In genomic region chr5:14261237-14261636, GRCh38 we compare ENCODE assay signal across 11 cellular contexts.
DNase-seq lines count a peak whose midpoint lies in the region; ATAC-seq, FAIRE-seq and TF ChIP-seq lines count a peak whose summit lies in the region.
"Had no signal": no experiment of that assay in that cellular context is flagged by ENCODE, and none has a peak within 500 bp of the region (broad histone marks: within the 10 kb centered on the region; RNA-seq: fewer than 3 reads in every experiment).

No MANE protein-coding gene starts in this region.

- no peak overlapping the region for H3K4me3 Mint-ChIP-seq in activated B cell treated with CpG ODN at 0.5 μM for 24 hours
- no peak overlapping the region for H3K4me3 Mint-ChIP-seq in nephron progenitor cell
- H3K4me3 Mint-ChIP-seq: activated naive CD4-positive, alpha-beta T cell treated with anti-CD3 and anti-CD28 coated beads, Interleukin-2, amount 10 ng/mL, durations not matched to agents 7 days and 5 days had no signal

- H3K27ac Mint-ChIP-seq in activated B cell treated with CpG ODN at 0.5 μM for 24 hours (peak overlapping the region; percentile 50), nephron progenitor cell (peak overlapping the region; percentile 91)
- H3K27ac Mint-ChIP-seq: activated naive CD4-positive, alpha-beta T cell treated with anti-CD3 and anti-CD28 coated beads, Interleukin-2, amount 10 ng/mL, durations not matched to agents 7 days and 5 days had no signal

- H3K4me1 Mint-ChIP-seq in activated B cell treated with CpG ODN at 0.5 μM for 24 hours (peaks cover 85% of the 10 kb centered on the region), nephron progenitor cell (peaks cover 95% of the 10 kb centered on the region)

- no peak for TF ChIP-seq CTCF in activated B cell treated with CpG ODN at 0.5 μM for 24 hours (IDR thresholded peaks at IDR 0.05)
- no peak for TF ChIP-seq CTCF in nephron progenitor cell (IDR thresholded peaks at IDR 0.05)

- ATAC-seq in HG02870 (IDR thresholded peaks at IDR 0.05; ENCODE audit: unreplicated experiment) = peak; percentile 35
- no peak for ATAC-seq in activated B cell treated with CpG ODN at 0.5 μM for 24 hours (ENCODE audit: low read depth)
- no peak for ATAC-seq in HG03565 (IDR thresholded peaks at IDR 0.05; ENCODE audit: unreplicated experiment)

- H3K27me3 Mint-ChIP-seq in activated B cell treated with CpG ODN at 0.5 μM for 24 hours = no peaks in the 10 kb centered on the region
- H3K27me3 Mint-ChIP-seq in nephron progenitor cell (ENCODE audit: low read depth, poor library complexity) = no peaks in the 10 kb centered on the region

- no peak for DNase-seq in GM18507 (ENCODE audit: extremely low spot score, insufficient read length, low read depth)
- no peak for DNase-seq in activated B cell treated with CpG ODN at 0.5 μM for 24 hours
- DNase-seq in nephron progenitor cell = no peak
- no peak for DNase-seq in NCI-H2196 treated with DMSO at 0.1 percent for 48 hours (lab: John Stamatoyannopoulos, UW; ENCODE audit: unreplicated experiment)
- DNase-seq in GM19238 (ENCODE audit: insufficient read length, low spot score) = no peak
- no peak for DNase-seq in SIG-M5 (lab: John Stamatoyannopoulos, UW)
- DNase-seq: activated naive CD4-positive, alpha-beta T cell treated with anti-CD3 and anti-CD28 coated beads, Interleukin-2, amount 10 ng/mL, durations not matched to agents 7 days and 5 days; Karpas-422; midbrain had no signal

- intact Hi-C loops in activated B cell treated with CpG ODN at 0.5 μM for 24 hours (cut with micrococcal nuclease) = loop anchor here (10.0 kb wide), 1 partner anchor 404 kb away; the partner anchor contains the start of gene OTULIN

- peaks cover under 1% of the 10 kb centered on the region for H3K9me3 Mint-ChIP-seq in activated B cell treated with CpG ODN at 0.5 μM for 24 hours
- peaks cover under 1% of the 10 kb centered on the region for H3K9me3 Mint-ChIP-seq in nephron progenitor cell

- POLR2A ChIA-PET in activated B cell treated with CpG ODN at 0.5 μM for 24 hours (lab: Charles Lee) = interaction anchor here (0.6 to 2.2 kb wide), 3 partner anchors 11 to 273 kb away, joined by 3 to 5 read pairs (median 3); no protein-coding TSS in a partner anchor

- H3K36me3 Mint-ChIP-seq in activated B cell treated with CpG ODN at 0.5 μM for 24 hours (ENCODE audit: low read depth) = peaks cover under 1% of the 10 kb centered on the region
- peaks cover 2% of the 10 kb centered on the region for H3K36me3 Mint-ChIP-seq in nephron progenitor cell (ENCODE audit: low read depth)
- H3K36me3 Mint-ChIP-seq: activated naive CD4-positive, alpha-beta T cell treated with anti-CD3 and anti-CD28 coated beads, Interleukin-2, amount 10 ng/mL, durations not matched to agents 7 days and 5 days had no signal

- CTCF ChIA-PET in activated B cell treated with CpG ODN at 0.5 μM for 24 hours (lab: Charles Lee) = interaction anchor here (5.0 kb wide), 1 partner anchor 9 kb away, joined by 21 read pairs; no protein-coding TSS in a partner anchor

- peak; percentile 76 for FAIRE-seq in GM18507 (lab: Jason Lieb, UNC)
